Comparison of ENCODE assay signal across 2 cellular contexts in genomic region chrX:71067079-71067478, GRCh38.
TF ChIP-seq lines count a peak whose summit lies in the region.

No MANE protein-coding gene starts in this region.

TF ChIP-seq in A549, 52 proteins besides CTCF, POLR2A, EP300 and RAD21:
- TF ChIP-seq TP53 (CRISPR knock-in tag; IDR thresholded peaks at IDR 0.05) = no peak

TF ChIP-seq in IMR-90, 13 proteins besides CTCF, POLR2A, EP300 and RAD21:
- TF ChIP-seq MXI1 (IDR thresholded peaks at IDR 0.05; ENCODE audit: borderline replicate concordance, low read depth, low read length) (no peak), BHLHE40 (IDR thresholded peaks at IDR 0.05; ENCODE audit: low read depth, low read length) (no peak), CEBPB (IDR thresholded peaks at IDR 0.05; ENCODE audit: low read depth, low read length) (no peak), RCOR1 (IDR thresholded peaks at IDR 0.05; ENCODE audit: insufficient replicate concordance, low read length) (no peak), NFE2L2 (IDR thresholded peaks at IDR 0.05; ENCODE audit: low read depth, low read length) (no peak), MAZ (IDR thresholded peaks at IDR 0.05; ENCODE audit: borderline replicate concordance, low read depth, low read length) (no peak), RFX5 (IDR thresholded peaks at IDR 0.05; ENCODE audit: low read depth, low read length) (no peak), USF2 (IDR thresholded peaks at IDR 0.05; ENCODE audit: low read depth, low read length) (no peak), ELK1 (IDR thresholded peaks at IDR 0.05; ENCODE audit: borderline replicate concordance, low read depth, low read length) (no peak), SMC3 (IDR thresholded peaks at IDR 0.05; ENCODE audit: low read depth, low read length) (no peak), FOS (IDR thresholded peaks at IDR 0.05; ENCODE audit: low read depth, low read length) (no peak), MAFK (IDR thresholded peaks at IDR 0.05; ENCODE audit: low read depth, low read length) (no peak), CHD1 (IDR thresholded peaks at IDR 0.05; ENCODE audit: low read depth, low read length) (no peak)
